Comparison of ENCODE assay signal across 16 cellular contexts in genomic region chr2:236960516-236960915, GRCh38.
DNase-seq lines count a peak whose midpoint lies in the region; ATAC-seq and TF ChIP-seq lines count a peak whose summit lies in the region.
"Had no signal": no experiment of that assay in that cellular context is flagged by ENCODE, and none has a peak within 500 bp of the region (broad histone marks: within the 10 kb centered on the region; RNA-seq: fewer than 3 reads in every experiment).

No MANE protein-coding gene starts in this region.

- no peak overlapping the region for H3K4me3 Mint-ChIP-seq in activated CD4-positive, alpha-beta memory T cell treated with anti-CD3 and anti-CD28 coated beads, Interleukin-2, amount 10 ng/mL, durations not matched to agents 7 days and 5 days
- no peak overlapping the region for H3K4me3 Mint-ChIP-seq in activated CD4-positive, alpha-beta memory T cell treated with anti-CD3 and anti-CD28 coated beads for 36 hours
- H3K4me3 Mint-ChIP-seq in GM23338, result no peak overlapping the region
- H3K4me3 Mint-ChIP-seq: CD14-positive monocyte; CD8-positive, alpha-beta T cell had no signal

- ATAC-seq in GM23338 (no peak), GM18520 (IDR thresholded peaks at IDR 0.05; ENCODE audit: unreplicated experiment) (no peak)
- ATAC-seq: CD8-positive, alpha-beta T cell; HCT116 had no signal

- TF ChIP-seq EP300 in stomach (IDR thresholded peaks at IDR 0.05), result no peak

- H3K4me3 ChIP-seq in GM23338, result no peak overlapping the region
- H3K4me3 ChIP-seq in stomach, result no peak overlapping the region

- intact Hi-C loops in activated CD4-positive, alpha-beta memory T cell treated with anti-CD3 and anti-CD28 coated beads for 36 hours (cut with micrococcal nuclease), result loop anchor here (10.0 kb wide), 1 partner anchor 406 kb away; no protein-coding TSS in a partner anchor
- intact Hi-C loops in stomach (cut with DNase I; ENCODE audit: low total_unique reads), result no loop called here

- DNase-seq in activated CD4-positive, alpha-beta memory T cell treated with anti-CD3 and anti-CD28 coated beads, Interleukin-2, amount 10 ng/mL, durations not matched to agents 7 days and 5 days, result peak; percentile 9
- no peak for DNase-seq in activated CD4-positive, alpha-beta memory T cell treated with anti-CD3 and anti-CD28 coated beads for 36 hours
- DNase-seq in GM23338 (ENCODE audit: low spot score) (no peak), islet precursor cell (peak; percentile 35), stomach (peak; percentile 5), NCI-H526 (lab: John Stamatoyannopoulos, UW) (no peak)
- DNase-seq: CD8-positive, alpha-beta T cell; COR-L47; DMS153; DMS79 treated with DMSO at 0.1 percent for 48 hours; EL had no signal

- CTCF ChIA-PET in activated CD4-positive, alpha-beta memory T cell treated with anti-CD3 and anti-CD28 coated beads, Interleukin-2, amount 10 ng/mL, durations not matched to agents 7 days and 5 days (lab: Charles Lee), result no interaction called here
- CTCF ChIA-PET in activated CD4-positive, alpha-beta memory T cell treated with anti-CD3 and anti-CD28 coated beads for 36 hours (lab: Charles Lee), result no interaction called here

- H3K9me3 Mint-ChIP-seq in activated CD4-positive, alpha-beta memory T cell treated with anti-CD3 and anti-CD28 coated beads, Interleukin-2, amount 10 ng/mL, durations not matched to agents 7 days and 5 days, result no peaks in the 10 kb centered on the region
- H3K9me3 Mint-ChIP-seq in activated CD4-positive, alpha-beta memory T cell treated with anti-CD3 and anti-CD28 coated beads for 36 hours, result no peaks in the 10 kb centered on the region
- no peaks in the 10 kb centered on the region; the same call in 2 of the 3 replicates for H3K9me3 Mint-ChIP-seq in GM23338
- H3K9me3 Mint-ChIP-seq: CD8-positive, alpha-beta T cell had no signal

- H3K4me2 ChIP-seq in GM23338, result no peak overlapping the region

- POLR2A ChIA-PET in activated CD4-positive, alpha-beta memory T cell treated with anti-CD3 and anti-CD28 coated beads, Interleukin-2, amount 10 ng/mL, durations not matched to agents 7 days and 5 days (lab: Charles Lee), result no interaction called here
- POLR2A ChIA-PET in activated CD4-positive, alpha-beta memory T cell treated with anti-CD3 and anti-CD28 coated beads for 36 hours (lab: Charles Lee), result no interaction called here

- peaks cover 15% of the 10 kb centered on the region for H3K4me1 Mint-ChIP-seq in activated CD4-positive, alpha-beta memory T cell treated with anti-CD3 and anti-CD28 coated beads, Interleukin-2, amount 10 ng/mL, durations not matched to agents 7 days and 5 days
- peaks cover 14% of the 10 kb centered on the region for H3K4me1 Mint-ChIP-seq in activated CD4-positive, alpha-beta memory T cell treated with anti-CD3 and anti-CD28 coated beads for 36 hours (ENCODE audit: low read depth)
- peaks cover 8% of the 10 kb centered on the region for H3K4me1 Mint-ChIP-seq in GM23338
- H3K4me1 Mint-ChIP-seq: CD14-positive monocyte had no signal

- no peak overlapping the region for H3K27ac Mint-ChIP-seq in activated CD4-positive, alpha-beta memory T cell treated with anti-CD3 and anti-CD28 coated beads, Interleukin-2, amount 10 ng/mL, durations not matched to agents 7 days and 5 days
- no peak overlapping the region for H3K27ac Mint-ChIP-seq in activated CD4-positive, alpha-beta memory T cell treated with anti-CD3 and anti-CD28 coated beads for 36 hours
- no peak overlapping the region for H3K27ac Mint-ChIP-seq in GM23338
- H3K27ac Mint-ChIP-seq: CD8-positive, alpha-beta T cell had no signal

- no peaks in the 10 kb centered on the region for H4K20me1 ChIP-seq in GM23338 (replicated peaks; ENCODE audit: insufficient read depth)

- no peaks in the 10 kb centered on the region for H3K27me3 ChIP-seq in GM23338 (ENCODE audit: insufficient read depth)
- no peaks in the 10 kb centered on the region for H3K27me3 ChIP-seq in stomach

- no peaks in the 10 kb centered on the region for H3K36me3 Mint-ChIP-seq in activated CD4-positive, alpha-beta memory T cell treated with anti-CD3 and anti-CD28 coated beads, Interleukin-2, amount 10 ng/mL, durations not matched to agents 7 days and 5 days (ENCODE audit: low read depth)
- H3K36me3 Mint-ChIP-seq in activated CD4-positive, alpha-beta memory T cell treated with anti-CD3 and anti-CD28 coated beads for 36 hours, result no peaks in the 10 kb centered on the region
- no peaks in the 10 kb centered on the region for H3K36me3 Mint-ChIP-seq in GM23338 (ENCODE audit: low read depth)
- H3K36me3 Mint-ChIP-seq: CD8-positive, alpha-beta T cell had no signal

- H3F3A ChIP-seq in GM23338 (replicated peaks; ENCODE audit: low read depth), result no peaks in the 10 kb centered on the region

- H3K36me3 ChIP-seq in GM23338 (ENCODE audit: insufficient read depth), result no peaks in the 10 kb centered on the region
- H3K36me3 ChIP-seq in stomach, result no peaks in the 10 kb centered on the region

- 94 to 98% (median 97%) methylated on average over 14 of the region's 14 CpGs for WGBS in stomach, 5 donors

- H3K79me2 ChIP-seq in GM23338 (replicated peaks; ENCODE audit: insufficient read depth), result no peaks in the 10 kb centered on the region

- H3K27me3 Mint-ChIP-seq in activated CD4-positive, alpha-beta memory T cell treated with anti-CD3 and anti-CD28 coated beads, Interleukin-2, amount 10 ng/mL, durations not matched to agents 7 days and 5 days, result no peaks in the 10 kb centered on the region
- H3K27me3 Mint-ChIP-seq in activated CD4-positive, alpha-beta memory T cell treated with anti-CD3 and anti-CD28 coated beads for 36 hours, result peaks cover 2% of the 10 kb centered on the region
- H3K27me3 Mint-ChIP-seq in GM23338 (ENCODE audit: insufficient read depth, low read depth, poor library complexity), result peaks cover 2% of the 10 kb centered on the region

- no peaks in the 10 kb centered on the region for H3K9me3 ChIP-seq in stomach

- H3K27ac ChIP-seq in GM23338 (ENCODE audit: low read depth), result no peak overlapping the region
- H3K27ac ChIP-seq in stomach, result no peak overlapping the region
- H3K27ac ChIP-seq: 22Rv1, HL-60 had no signal

- H3K9me2 ChIP-seq in GM23338 (ENCODE audit: insufficient read depth), result peaks cover 9% of the 10 kb centered on the region; the same call in 1 of the 2 replicates

- no peak for TF ChIP-seq CTCF in GM23338 (conservative IDR thresholded peaks at IDR 0.05; ENCODE audit: low read depth in 2 of 2)
- TF ChIP-seq CTCF in stomach (IDR thresholded peaks at IDR 0.05), result no peak

- 0 out of 2 replicates have a peak overlapping the region, but pooled peaks have one; percentile 10 for H2AFZ ChIP-seq in GM23338

- H3K4me1 ChIP-seq in GM23338 (ENCODE audit: insufficient read depth) (peaks cover 5% of the 10 kb centered on the region; the same call in 1 of the 2 replicates), stomach (no peaks in the 10 kb centered on the region)

- TF ChIP-seq POLR2A in stomach (IDR thresholded peaks at IDR 0.05), result no peak

TF ChIP-seq in GM23338, 12 proteins besides CTCF, POLR2A, EP300 and RAD21 (continues in another document):
- TF ChIP-seq ZNF114 (CRISPR knock-in tag; IDR thresholded peaks at IDR 0.05) (no peak), CREB1 (CRISPR knock-in tag; IDR thresholded peaks at IDR 0.05; ENCODE audit: low read depth) (no peak), REST (IDR thresholded peaks at IDR 0.05; ENCODE audit: unreplicated experiment) (no peak), NANOG (IDR thresholded peaks at IDR 0.05; ENCODE audit: borderline replicate concordance) (no peak)

Comparison
In these comparisons a context has a peak if more than half of its experiments do, and no peak if none do; other contexts are left out.
1. DNase-seq: peak in activated CD4-positive, alpha-beta memory T cell treated with anti-CD3 and anti-CD28 coated beads, Interleukin-2, amount 10 ng/mL, durations not matched to agents 7 days and 5 days (single experiment), islet precursor cell (single experiment) and stomach (single experiment); none in activated CD4-positive, alpha-beta memory T cell treated with anti-CD3 and anti-CD28 coated beads for 36 hours (single experiment), GM23338 (single experiment) and NCI-H526 (0 of 2).